20 cellular contexts compared by ENCODE assay signal in genomic region chr3:182234881-182235280, GRCh38.
DNase-seq lines count a peak whose midpoint lies in the region; ATAC-seq and TF ChIP-seq lines count a peak whose summit lies in the region.
"Had no signal": no experiment of that assay in that cellular context is flagged by ENCODE, and none has a peak within 500 bp of the region (broad histone marks: within the 10 kb centered on the region; RNA-seq: fewer than 3 reads in every experiment).

No MANE protein-coding gene starts in this region.

- H3K27ac ChIP-seq in SK-N-SH (ENCODE audit: low read depth in 2 of 2, low read length in 1 of 2) (no peak overlapping the region), dorsolateral prefrontal cortex (peak overlapping the region in 34 of 59 donors; percentile 3 to 97 (median 72)), Peyer's patch (no peak overlapping the region)
- H3K27ac ChIP-seq: 22Rv1, C4-2B had no signal

- H3K9me3 ChIP-seq in SK-N-SH (no peaks in the 10 kb centered on the region), Peyer's patch (no peaks in the 10 kb centered on the region)
- H3K9me3 ChIP-seq: Caco-2 had no signal

- WGBS in SK-N-SH (ENCODE audit: low lambda C conversion rate) = 24% methylated on average over 2 of the region's 2 CpGs

- H3F3A ChIP-seq in SK-N-SH (replicated peaks; ENCODE audit: insufficient read depth) = no peaks in the 10 kb centered on the region

- H3K79me2 ChIP-seq in SK-N-SH (ENCODE audit: insufficient read depth) = no peaks in the 10 kb centered on the region

- no peaks in the 10 kb centered on the region for H3K27me3 ChIP-seq in SK-N-SH (ENCODE audit: insufficient read depth)
- no peaks in the 10 kb centered on the region for H3K27me3 ChIP-seq in dorsolateral prefrontal cortex
- no peaks in the 10 kb centered on the region for H3K27me3 ChIP-seq in Peyer's patch

- no peak for TF ChIP-seq RAD21 in SK-N-SH (IDR thresholded peaks at IDR 0.05; ENCODE audit: low read length)

- CTCF ChIA-PET in SK-N-SH (lab: Yijun Ruan, JAX) = no interaction called here

- H3K4me2 ChIP-seq in SK-N-SH = no peak overlapping the region

- no peak for TF ChIP-seq CTCF in SK-N-SH (IDR thresholded peaks at IDR 0.05)
- TF ChIP-seq CTCF in dorsolateral prefrontal cortex (IDR thresholded peaks at IDR 0.05 in 54 of 56, conservative IDR thresholded peaks at IDR 0.05 in 2 of 56; ENCODE audit: low read depth in 1 of 56, partially characterized antibody in 56 of 56) = no peak
- no peak for TF ChIP-seq CTCF in Peyer's patch (IDR thresholded peaks at IDR 0.05)

- no peak overlapping the region for H2AFZ ChIP-seq in SK-N-SH (ENCODE audit: low read depth)

- POLR2A ChIA-PET in SK-N-SH (lab: Yijun Ruan, JAX) = no interaction called here

- DNase-seq in SK-N-SH = no peak
- no peak for DNase-seq in dorsolateral prefrontal cortex
- DNase-seq in globus pallidus (ENCODE audit: low spot score) = peak; percentile 11
- no peak for DNase-seq in stimulated activated naive CD8-positive, alpha-beta T cell treated with anti-CD3 and anti-CD28 coated beads, Interleukin-15, Interleukin-2, amounts not matched to agents 100 U/mL and 50 U/mL, for 24 hours
- DNase-seq in Peyer's patch = no peak
- no peak for DNase-seq in left lobe of liver (ENCODE audit: low spot score)
- DNase-seq: Caco-2; CD8-positive, alpha-beta T cell; H9; NCI-H1092; NCI-H1417 treated with DMSO at 0.1 percent for 48 hours; NCI-H1694 treated with DMSO at 0.1 percent for 48 hours; NCI-H2081; NCI-H226; NCI-H510A; NCI-H69 had no signal

- H3K36me3 ChIP-seq in SK-N-SH (replicated peaks in 1 of 2; ENCODE audit: control insufficient read depth in 1 of 2, insufficient read depth in 2 of 2, low read length in 1 of 2) (no peaks in the 10 kb centered on the region), Peyer's patch (no peaks in the 10 kb centered on the region)

- no peaks in the 10 kb centered on the region for H3K9me2 ChIP-seq in SK-N-SH

- H3K4me3 ChIP-seq in SK-N-SH (ENCODE audit: low read depth in 2 of 2, low read length in 1 of 2) (no peak overlapping the region), dorsolateral prefrontal cortex (peak overlapping the region in 7 of 59 donors; percentile 2 to 51 (median 30)), Peyer's patch (no peak overlapping the region)

- no peak for ATAC-seq in SK-N-SH treated with all-trans-retinoic acid at 6 μM for 48 hours
- no peak for ATAC-seq in stimulated activated naive CD8-positive, alpha-beta T cell treated with anti-CD3 and anti-CD28 coated beads, Interleukin-15, Interleukin-2, amounts not matched to agents 100 U/mL and 50 U/mL, for 24 hours
- ATAC-seq in HG02970 (IDR thresholded peaks at IDR 0.05; ENCODE audit: low FRiP score, unreplicated experiment) = no peak
- ATAC-seq in left lobe of liver = no peak
- ATAC-seq: CD8-positive, alpha-beta T cell had no signal

- no peaks in the 10 kb centered on the region for H3K4me1 ChIP-seq in SK-N-SH (ENCODE audit: control insufficient read depth in 1 of 2, insufficient read depth in 2 of 2, low read depth in 1 of 2, low read length in 1 of 2)
- H3K4me1 ChIP-seq in Peyer's patch = no peaks in the 10 kb centered on the region
- H3K4me1 ChIP-seq: Caco-2 had no signal

- intact Hi-C loops in dorsolateral prefrontal cortex (cut with DNase I) = no loop called here

- TF ChIP-seq POLR2A in Peyer's patch (IDR thresholded peaks at IDR 0.05) = no peak

- no peak overlapping the region for H3K9ac ChIP-seq in SK-N-SH

- TF ChIP-seq EP300 in SK-N-SH (IDR thresholded peaks at IDR 0.05; ENCODE audit: borderline replicate concordance in 1 of 2, low read depth in 1 of 2, low read length in 1 of 2) = no peak

- no peaks in the 10 kb centered on the region for H4K20me1 ChIP-seq in SK-N-SH (ENCODE audit: insufficient read depth)

TF ChIP-seq in SK-N-SH treated with all-trans-retinoic acid at 6 μM for 48 hours, 23 proteins besides CTCF, POLR2A, EP300 and RAD21:
- peak; percentile 59 for TF ChIP-seq ISL1 (CRISPR knock-in tag; IDR thresholded peaks at IDR 0.05)
- no peak for TF ChIP-seq SNAI2 (CRISPR knock-in tag; IDR thresholded peaks at IDR 0.05)
- TF ChIP-seq, protein P1, sequence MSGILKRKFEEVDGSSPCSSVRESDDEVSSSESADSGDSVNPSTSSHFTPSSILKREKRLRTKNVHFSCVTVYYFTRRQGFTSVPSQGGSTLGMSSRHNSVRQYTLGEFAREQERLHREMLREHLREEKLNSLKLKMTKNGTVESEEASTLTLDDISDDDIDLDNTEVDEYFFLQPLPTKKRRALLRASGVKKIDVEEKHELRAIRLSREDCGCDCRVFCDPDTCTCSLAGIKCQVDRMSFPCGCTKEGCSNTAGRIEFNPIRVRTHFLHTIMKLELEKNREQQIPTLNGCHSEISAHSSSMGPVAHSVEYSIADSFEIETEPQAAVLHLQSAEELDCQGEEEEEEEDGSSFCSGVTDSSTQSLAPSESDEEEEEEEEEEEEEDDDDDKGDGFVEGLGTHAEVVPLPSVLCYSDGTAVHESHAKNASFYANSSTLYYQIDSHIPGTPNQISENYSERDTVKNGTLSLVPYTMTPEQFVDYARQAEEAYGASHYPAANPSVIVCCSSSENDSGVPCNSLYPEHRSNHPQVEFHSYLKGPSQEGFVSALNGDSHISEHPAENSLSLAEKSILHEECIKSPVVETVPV (CRISPR knock-in tag; IDR thresholded peaks at IDR 0.05) = no peak
- TF ChIP-seq TCF4 (CRISPR knock-in tag; IDR thresholded peaks at IDR 0.05; ENCODE audit: borderline replicate concordance) = peak; percentile 20; the same call in 1 of the 2 replicates

TF ChIP-seq in SK-N-SH, 30 proteins besides CTCF, POLR2A, EP300 and RAD21:
- no peak for TF ChIP-seq MEF2A (IDR thresholded peaks at IDR 0.05; ENCODE audit: borderline replicate concordance, low read depth)
- TF ChIP-seq ELF1 (IDR thresholded peaks at IDR 0.05) = no peak
- no peak for TF ChIP-seq FOXM1 (IDR thresholded peaks at IDR 0.05; ENCODE audit: low read depth)
- TF ChIP-seq JUND (IDR thresholded peaks at IDR 0.05) = no peak
- TF ChIP-seq TEAD4 (IDR thresholded peaks at IDR 0.05; ENCODE audit: borderline replicate concordance, insufficient read depth) = no peak
- TF ChIP-seq USF1 (IDR thresholded peaks at IDR 0.05; ENCODE audit: borderline replicate concordance, low read depth) = no peak
- TF ChIP-seq, protein P2, sequence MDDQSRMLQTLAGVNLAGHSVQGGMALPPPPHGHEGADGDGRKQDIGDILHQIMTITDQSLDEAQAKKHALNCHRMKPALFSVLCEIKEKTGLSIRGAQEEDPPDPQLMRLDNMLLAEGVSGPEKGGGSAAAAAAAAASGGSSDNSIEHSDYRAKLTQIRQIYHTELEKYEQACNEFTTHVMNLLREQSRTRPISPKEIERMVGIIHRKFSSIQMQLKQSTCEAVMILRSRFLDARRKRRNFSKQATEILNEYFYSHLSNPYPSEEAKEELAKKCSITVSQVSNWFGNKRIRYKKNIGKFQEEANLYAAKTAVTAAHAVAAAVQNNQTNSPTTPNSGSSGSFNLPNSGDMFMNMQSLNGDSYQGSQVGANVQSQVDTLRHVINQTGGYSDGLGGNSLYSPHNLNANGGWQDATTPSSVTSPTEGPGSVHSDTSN (IDR thresholded peaks at IDR 0.05) = no peak
- TF ChIP-seq TAF1 (IDR thresholded peaks at IDR 0.05; ENCODE audit: borderline replicate concordance, low read depth, low read length) = no peak
- no peak for TF ChIP-seq IRF3 (IDR thresholded peaks at IDR 0.05; ENCODE audit: low read depth, low read length)
- no peak for TF ChIP-seq GABPA (IDR thresholded peaks at IDR 0.05; ENCODE audit: low read depth)
- no peak for TF ChIP-seq ZBTB33 (IDR thresholded peaks at IDR 0.05; ENCODE audit: borderline replicate concordance, low read depth)

Comparison
In these comparisons a context has a peak if more than half of its experiments do, and no peak if none do; other contexts are left out.
1. H3K27ac ChIP-seq: peak in dorsolateral prefrontal cortex (34 of 59); none in SK-N-SH (0 of 2) and Peyer's patch (0 of 4).